Comparison of ENCODE assay signal across 8 cellular contexts in genomic region chr11:14908214-14908880, GRCh38. TPM values are rescaled to one million over a fixed set of nuclear protein-coding genes. Genes with fewer than 3 reads are reported as not detected.
A peak's percentile ranks its signal among the peaks of the same experiment; 100 is the strongest.
DNase-seq lines count a peak whose midpoint lies in the region; ATAC-seq, FAIRE-seq and TF ChIP-seq lines count a peak whose summit lies in the region.

No MANE protein-coding gene starts in this region.

- DNase-seq in D721Med (ENCODE audit: insufficient read length, low spot score) (no peak), GM20000 (ENCODE audit: low spot score) (peak; percentile 58), NCI-H1436 (lab: John Stamatoyannopoulos, UW) (peak; percentile 64), T-helper 1 cell (peak in 3 of 5 donors; percentile 13 to 57 (median 22)), esophagus muscularis mucosa (ENCODE audit: extremely low spot score) (no peak), neuronal stem cell (ENCODE audit: low spot score) (no peak)

- no peak overlapping the region for H3K9ac ChIP-seq in neuronal stem cell (ENCODE audit: low read depth, low read length, poor library complexity)

- no peak overlapping the region for H2BK12ac ChIP-seq in neuronal stem cell (ENCODE audit: low read length)

- H2AFZ ChIP-seq in neuronal stem cell (ENCODE audit: low read length): peak overlapping the region; percentile 68

- no peak overlapping the region for H3K23ac ChIP-seq in neuronal stem cell (ENCODE audit: low read depth, low read length, poor library complexity)

- no peak overlapping the region for H3K4me2 ChIP-seq in neuronal stem cell (ENCODE audit: insufficient read depth, low read length, poor library complexity, severe bottlenecking)

- intact Hi-C loops in esophagus muscularis mucosa (cut with DNase I): loop anchor here (5.0 kb wide), 3 partner anchors 116 to 371 kb away; no protein-coding TSS in a partner anchor

- no peaks in the 10 kb centered on the region for H3K27me3 ChIP-seq in esophagus muscularis mucosa
- H3K27me3 ChIP-seq in neuronal stem cell (ENCODE audit: control insufficient read depth in 3 of 3, insufficient read depth in 3 of 3, low read depth in 1 of 3, low read length in 3 of 3): no peaks in the 10 kb centered on the region

- H2AK5ac ChIP-seq in neuronal stem cell (ENCODE audit: low read depth, low read length): no peak overlapping the region

- FAIRE-seq in D721Med (lab: Jason Lieb, UNC): peak; percentile 85

- no peak overlapping the region for H3K4ac ChIP-seq in neuronal stem cell (ENCODE audit: low read length)

- no peak overlapping the region for H3K4me3 ChIP-seq in esophagus muscularis mucosa
- no peak overlapping the region for H3K4me3 ChIP-seq in neuronal stem cell (ENCODE audit: low read length in 2 of 2)

- no peak overlapping the region for H3K14ac ChIP-seq in neuronal stem cell (ENCODE audit: low read length)

- no peak for ATAC-seq in GM21515 (IDR thresholded peaks at IDR 0.05; ENCODE audit: unreplicated experiment)
- ATAC-seq in GM18498 (IDR thresholded peaks at IDR 0.05; ENCODE audit: unreplicated experiment): no peak

- no peaks in the 10 kb centered on the region for H3K79me1 ChIP-seq in neuronal stem cell (ENCODE audit: low read depth, low read length)

- TF ChIP-seq POLR2A in esophagus muscularis mucosa (IDR thresholded peaks at IDR 0.05; ENCODE audit: low read depth): no peak

- H4K91ac ChIP-seq in neuronal stem cell (ENCODE audit: low read depth, low read length, poor library complexity): no peak overlapping the region

- no peak overlapping the region for H2BK5ac ChIP-seq in neuronal stem cell (ENCODE audit: low read length)

- peaks cover 7 to 31% (median 22%) of the 10 kb centered on the region in 4 donors for H3K4me1 ChIP-seq in esophagus muscularis mucosa
- peaks cover 0 to 2% of the 10 kb centered on the region in 2 donors for H3K4me1 ChIP-seq in neuronal stem cell (ENCODE audit: control insufficient read depth in 2 of 2, insufficient read depth in 1 of 2, low read depth in 1 of 2, low read length in 2 of 2)

- H3K27ac ChIP-seq in esophagus muscularis mucosa (replicated peaks in 1 of 4) (no peak overlapping the region), neuronal stem cell (replicated peaks; ENCODE audit: low read length) (no peak overlapping the region)

- TF ChIP-seq CTCF in D721Med (IDR thresholded peaks at IDR 0.05; ENCODE audit: insufficient read depth, missing control alignments): peak; percentile 74
- TF ChIP-seq CTCF in GM20000 (IDR thresholded peaks at IDR 0.05; ENCODE audit: extremely low read depth, missing control alignments): peak; percentile 44
- peak; percentile 43 to 48 (median 45) for TF ChIP-seq CTCF in esophagus muscularis mucosa (IDR thresholded peaks at IDR 0.05)

- TF ChIP-seq EP300 in esophagus muscularis mucosa (IDR thresholded peaks at IDR 0.05): no peak

- no peaks in the 10 kb centered on the region for H3K36me3 ChIP-seq in esophagus muscularis mucosa
- no peaks in the 10 kb centered on the region for H3K36me3 ChIP-seq in neuronal stem cell (replicated peaks in 1 of 2; ENCODE audit: control insufficient read depth in 2 of 2, insufficient read depth in 2 of 2, low read length in 2 of 2)

- 42% methylated on average over 6 of the region's 6 CpGs for WGBS in esophagus muscularis mucosa
- no CpG with 5 or more reads among the region's 6 CpGs for WGBS in neuronal stem cell (ENCODE audit: extremely low coverage in 2 of 2, insufficient read length in 2 of 2, insufficient replicate concordance in 1 of 2), 2 donors

- H3K9me3 ChIP-seq in esophagus muscularis mucosa: no peaks in the 10 kb centered on the region
- no peaks in the 10 kb centered on the region for H3K9me3 ChIP-seq in neuronal stem cell (replicated peaks in 1 of 2; ENCODE audit: control insufficient read depth in 2 of 2, insufficient read depth in 1 of 2, low read depth in 1 of 2, low read length in 2 of 2)

- no peak overlapping the region for H4K8ac ChIP-seq in neuronal stem cell (ENCODE audit: low read depth, low read length)

- H3K18ac ChIP-seq in neuronal stem cell (ENCODE audit: low read length): no peak overlapping the region

- H2BK15ac ChIP-seq in neuronal stem cell (ENCODE audit: low read length): no peak overlapping the region

- no peak overlapping the region for H2BK120ac ChIP-seq in neuronal stem cell (ENCODE audit: low read depth, low read length)

RNA-seq across cellular contexts. Expression of gene CYP2R1, which starts 16.3 kb away (rescaled TPM):
- 10 to 100 TPM in 3 of 4 donors, 1 to 10 TPM in 1; 7.5 to 19.1 (median 12.8) TPM for total RNA-seq in esophagus muscularis mucosa
- polyA plus RNA-seq in neuronal stem cell (2013, experiment 1 of 2): 23.5 TPM
- polyA plus RNA-seq in neuronal stem cell (2013, experiment 2 of 2): 25.4 TPM

Comparison
In these comparisons a context has a peak if more than half of its experiments do, and no peak if none do; other contexts are left out.
1. DNase-seq: peak in GM20000 (single experiment), NCI-H1436 (single experiment) and T-helper 1 cell (3 of 5); none in D721Med (single experiment), esophagus muscularis mucosa (single experiment) and neuronal stem cell (single experiment).
2. Peak in every context shown above with its lines, with median percentiles within 50 percentile points of each other: CTCF ChIP-seq.